In genomic region chrX:31099536-31100090, GRCh38 we compare ENCODE assay signal across 9 cellular contexts. TPM values are rescaled to one million over a fixed set of nuclear protein-coding genes. Genes with fewer than 3 reads are reported as not detected.
DNase-seq lines count a peak whose midpoint lies in the region; ATAC-seq and FAIRE-seq lines count a peak whose summit lies in the region.
"Had no signal": no experiment of that assay in that cellular context is flagged by ENCODE, and none has a peak within 500 bp of the region (broad histone marks: within the 10 kb centered on the region; RNA-seq: fewer than 3 reads in every experiment).

No MANE protein-coding gene starts in this region.

- POLR2A ChIA-PET in activated naive CD8-positive, alpha-beta T cell treated with anti-CD3 and anti-CD28 coated beads, Interleukin-2, amount 10 ng/mL, durations not matched to agents 7 days and 5 days (lab: Charles Lee): no interaction called here

- no peaks in the 10 kb centered on the region for H3K4me1 ChIP-seq in small intestine (ENCODE audit: control insufficient read depth in 2 of 2, insufficient read depth in 1 of 2, low read depth in 1 of 2, low read length in 1 of 2)

- H3K36me3 ChIP-seq in small intestine (ENCODE audit: control insufficient read depth in 2 of 2, insufficient read depth in 2 of 2, low read length in 2 of 2): no peaks in the 10 kb centered on the region
- H3K36me3 ChIP-seq in MG63: no peaks in the 10 kb centered on the region

- no peak overlapping the region for H3K27ac ChIP-seq in small intestine (ENCODE audit: low read depth in 1 of 2, low read length in 1 of 2)

- WGBS in small intestine, 3 donors: 61 to 77% (median 74%) methylated on average over 2 of the region's 2 CpGs

- no peak for FAIRE-seq in small intestine (lab: Jason Lieb, UNC)

- H3K4me3 ChIP-seq in small intestine (ENCODE audit: low read depth in 1 of 2, low read length in 2 of 2) (no peak overlapping the region), MG63 (no peak overlapping the region)

- DNase-seq in activated naive CD8-positive, alpha-beta T cell treated with anti-CD3 and anti-CD28 coated beads, Interleukin-2, amount 10 ng/mL, durations not matched to agents 7 days and 5 days: peak; percentile 28
- no peak for DNase-seq in GM19238 (ENCODE audit: insufficient read length, low spot score)
- no peak for DNase-seq in central memory CD4-positive, alpha-beta T cell
- no peak for DNase-seq in small intestine
- DNase-seq in MG63: no peak
- DNase-seq: NCI-H524 treated with DMSO at 0.1 percent for 48 hours had no signal

- peaks cover 6% of the 10 kb centered on the region for H3K4me1 Mint-ChIP-seq in activated naive CD8-positive, alpha-beta T cell treated with anti-CD3 and anti-CD28 coated beads, Interleukin-2, amount 10 ng/mL, durations not matched to agents 7 days and 5 days

- peaks cover 2% of the 10 kb centered on the region for H3K9me3 Mint-ChIP-seq in activated naive CD8-positive, alpha-beta T cell treated with anti-CD3 and anti-CD28 coated beads, Interleukin-2, amount 10 ng/mL, durations not matched to agents 7 days and 5 days

- H3K27ac Mint-ChIP-seq in activated naive CD8-positive, alpha-beta T cell treated with anti-CD3 and anti-CD28 coated beads, Interleukin-2, amount 10 ng/mL, durations not matched to agents 7 days and 5 days: no peak overlapping the region

- peak; percentile 87 for ATAC-seq in GM18502 (IDR thresholded peaks at IDR 0.05; ENCODE audit: poor library complexity, unreplicated experiment)
- peak; percentile 70 for ATAC-seq in GM19467 (IDR thresholded peaks at IDR 0.05; ENCODE audit: unreplicated experiment)
- ATAC-seq in HG03280 (IDR thresholded peaks at IDR 0.05; ENCODE audit: unreplicated experiment): peak; percentile 61
- ATAC-seq in activated naive CD8-positive, alpha-beta T cell treated with anti-CD3 and anti-CD28 coated beads, Interleukin-2, amount 10 ng/mL, durations not matched to agents 7 days and 5 days (ENCODE audit: low read depth): peak; percentile 68

- H3K9me3 ChIP-seq in small intestine (ENCODE audit: control insufficient read depth, low read depth) (no peaks in the 10 kb centered on the region), MG63 (no peaks in the 10 kb centered on the region)

- H3K27me3 ChIP-seq in small intestine (ENCODE audit: control insufficient read depth in 2 of 2, insufficient read depth in 2 of 2, low read length in 2 of 2) (no peaks in the 10 kb centered on the region), MG63 (no peaks in the 10 kb centered on the region)

- no peaks in the 10 kb centered on the region for H3K36me3 Mint-ChIP-seq in activated naive CD8-positive, alpha-beta T cell treated with anti-CD3 and anti-CD28 coated beads, Interleukin-2, amount 10 ng/mL, durations not matched to agents 7 days and 5 days

- no peak overlapping the region for H3K4me3 Mint-ChIP-seq in activated naive CD8-positive, alpha-beta T cell treated with anti-CD3 and anti-CD28 coated beads, Interleukin-2, amount 10 ng/mL, durations not matched to agents 7 days and 5 days

- H3K27me3 Mint-ChIP-seq in activated naive CD8-positive, alpha-beta T cell treated with anti-CD3 and anti-CD28 coated beads, Interleukin-2, amount 10 ng/mL, durations not matched to agents 7 days and 5 days: no peaks in the 10 kb centered on the region

RNA-seq across cellular contexts. Expression of gene FTHL17, which starts 27.8 kb away (rescaled TPM):
- not detected for total RNA-seq in activated naive CD8-positive, alpha-beta T cell treated with anti-CD3 and anti-CD28 coated beads, Interleukin-2, amount 10 ng/mL, durations not matched to agents 7 days and 5 days
- polyA plus RNA-seq in small intestine: not detected
- total RNA-seq in MG63 (2014; rRNA removed; shearing (Covaris generic); ENCODE audit: low replicate concordance): not detected in 2 replicates
